In the genomic region with DNA sequence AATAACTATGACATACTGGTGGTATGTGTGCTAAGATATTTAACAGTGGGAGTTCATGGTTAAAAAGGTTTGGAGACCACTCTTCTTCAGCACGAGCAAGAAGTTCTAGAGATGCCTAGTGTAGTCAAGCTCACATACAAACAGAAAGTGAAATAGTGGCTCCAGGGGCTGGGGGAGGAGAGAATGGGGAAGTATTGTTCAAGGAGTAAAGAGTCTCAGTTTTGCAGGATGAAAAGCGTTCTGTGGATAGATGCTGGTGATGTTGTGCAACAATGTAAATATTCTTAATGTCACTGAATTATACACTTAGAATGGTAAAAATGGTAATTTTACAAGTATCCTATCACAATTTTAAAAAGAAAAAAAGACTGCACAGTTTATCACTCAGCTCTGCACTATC, we compare ENCODE assay signal across 1 cellular context.
TF ChIP-seq lines count a peak whose summit lies in the region.

No MANE protein-coding gene starts in this region.

TF ChIP-seq in K562, 482 proteins besides CTCF, POLR2A, EP300 and RAD21:
- TF ChIP-seq BRCA1 (IDR thresholded peaks at IDR 0.05) (no peak), BRCA1 (CRISPR knock-in tag; IDR thresholded peaks at IDR 0.05) (no peak), ETV5 (CRISPR knock-in tag; IDR thresholded peaks at IDR 0.05; ENCODE audit: low read depth) (no peak), CEBPG (CRISPR knock-in tag; IDR thresholded peaks at IDR 0.05) (no peak), CEBPG (tag; conservative IDR thresholded peaks at IDR 0.05 in 1 of 2, IDR thresholded peaks at IDR 0.05 in 1 of 2) (peak; percentile 74 to 77), TBP (optimal IDR thresholded peaks at IDR 0.05; ENCODE audit: low read depth, low read length) (no peak), ADNP (tag; IDR thresholded peaks at IDR 0.05) (no peak), GTF2A2 (tag; IDR thresholded peaks at IDR 0.05) (no peak), TARDBP (IDR thresholded peaks at IDR 0.05) (no peak), LEF1 (IDR thresholded peaks at IDR 0.05) (peak; percentile 31; the same call in 1 of the 2 replicates), POU5F1 (IDR thresholded peaks at IDR 0.05; ENCODE audit: borderline replicate concordance, low read depth, low read length, partially characterized antibody) (no peak), SMARCE1 (IDR thresholded peaks at IDR 0.05) (peak; percentile 20; the same call in 1 of the 2 replicates), PHB2 (IDR thresholded peaks at IDR 0.05; ENCODE audit: low read depth) (no peak), CEBPB (tag; IDR thresholded peaks at IDR 0.05) (peak; percentile 84), MCM7 (IDR thresholded peaks at IDR 0.05) (no peak), ATF1 (CRISPR knock-in tag; IDR thresholded peaks at IDR 0.05) (no peak), ATF1 (tag; IDR thresholded peaks at IDR 0.05) (no peak)
- TF ChIP-seq, protein P1, sequence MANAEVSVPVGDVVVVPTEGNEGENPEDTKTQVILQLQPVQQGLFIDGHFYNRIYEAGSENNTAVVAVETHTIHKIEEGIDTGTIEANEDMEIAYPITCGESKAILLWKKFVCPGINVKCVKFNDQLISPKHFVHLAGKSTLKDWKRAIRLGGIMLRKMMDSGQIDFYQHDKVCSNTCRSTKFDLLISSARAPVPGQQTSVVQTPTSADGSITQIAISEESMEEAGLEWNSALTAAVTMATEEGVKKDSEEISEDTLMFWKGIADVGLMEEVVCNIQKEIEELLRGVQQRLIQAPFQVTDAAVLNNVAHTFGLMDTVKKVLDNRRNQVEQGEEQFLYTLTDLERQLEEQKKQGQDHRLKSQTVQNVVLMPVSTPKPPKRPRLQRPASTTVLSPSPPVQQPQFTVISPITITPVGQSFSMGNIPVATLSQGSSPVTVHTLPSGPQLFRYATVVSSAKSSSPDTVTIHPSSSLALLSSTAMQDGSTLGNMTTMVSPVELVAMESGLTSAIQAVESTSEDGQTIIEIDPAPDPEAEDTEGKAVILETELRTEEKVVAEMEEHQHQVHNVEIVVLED (CRISPR knock-in tag; IDR thresholded peaks at IDR 0.05), result no peak
- TF ChIP-seq, protein P2, sequence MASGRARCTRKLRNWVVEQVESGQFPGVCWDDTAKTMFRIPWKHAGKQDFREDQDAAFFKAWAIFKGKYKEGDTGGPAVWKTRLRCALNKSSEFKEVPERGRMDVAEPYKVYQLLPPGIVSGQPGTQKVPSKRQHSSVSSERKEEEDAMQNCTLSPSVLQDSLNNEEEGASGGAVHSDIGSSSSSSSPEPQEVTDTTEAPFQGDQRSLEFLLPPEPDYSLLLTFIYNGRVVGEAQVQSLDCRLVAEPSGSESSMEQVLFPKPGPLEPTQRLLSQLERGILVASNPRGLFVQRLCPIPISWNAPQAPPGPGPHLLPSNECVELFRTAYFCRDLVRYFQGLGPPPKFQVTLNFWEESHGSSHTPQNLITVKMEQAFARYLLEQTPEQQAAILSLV (tag; IDR thresholded peaks at IDR 0.05), result peak; percentile 64; the same call in 1 of the 2 replicates
TF ChIP-seq in K562: peak in this region for 5.
